Comparison of ENCODE assay signal across 14 cellular contexts in genomic region chr10:78330884-78331283, GRCh38.
"Had no signal": no experiment of that assay in that cellular context is flagged by ENCODE, and none has a peak within 500 bp of the region (broad histone marks: within the 10 kb centered on the region; RNA-seq: fewer than 3 reads in every experiment).

No MANE protein-coding gene starts in this region.

- H3K4me1 Mint-ChIP-seq: activated B cell treated with CpG ODN at 0.5 μM for 24 hours, naive B cell, T-helper 17 cell had no signal

- H3K4me3 Mint-ChIP-seq: activated B cell treated with CpG ODN at 0.5 μM for 24 hours; activated naive CD8-positive, alpha-beta T cell; activated T-cell treated with anti-CD3 and anti-CD28 coated beads, Interleukin-2, amount 50 U/mL, for 4 hours; naive B cell; T-helper 17 cell had no signal

- ATAC-seq: activated T-cell treated with anti-CD3 and anti-CD28 coated beads, Interleukin-2, amount 50 U/mL, for 4 hours; T-helper 17 cell had no signal

- H3K36me3 ChIP-seq: upper lobe of left lung had no signal

- H3K27ac ChIP-seq: upper lobe of left lung had no signal

- DNase-seq: activated B cell treated with CpG ODN at 0.5 μM for 24 hours; activated CD4-positive, alpha-beta T cell treated with anti-CD3 and anti-CD28 coated beads, Interleukin-2, amount 50 U/mL, for 1 hour; activated effector memory CD4-positive, alpha-beta T cell treated with anti-CD3 and anti-CD28 coated beads, Interleukin-2, amount 50 U/mL, for 16 hours; activated T-cell treated with anti-CD3 and anti-CD28 coated beads, Interleukin-2, amount 50 U/mL, for 4 hours; cerebellar nuclear complex; dermis blood vessel endothelial cell; glutamatergic neuron; midbrain; naive B cell; stimulated activated CD4-positive, alpha-beta T cell treated with anti-CD3 and anti-CD28 coated beads, Interleukin-15, amount 100 ng/mL, for 24 hours; stimulated activated CD4-positive, alpha-beta T cell treated with anti-CD3 and anti-CD28 coated beads, Interleukin-4, amount 100 ng/mL, for 4 hours; T-helper 17 cell; upper lobe of left lung had no signal

- H3K27me3 ChIP-seq: upper lobe of left lung had no signal

- H3K4me3 ChIP-seq: upper lobe of left lung had no signal

- H3K27ac Mint-ChIP-seq: activated B cell treated with CpG ODN at 0.5 μM for 24 hours; activated naive CD8-positive, alpha-beta T cell; T-helper 17 cell had no signal
